In the genomic region with DNA sequence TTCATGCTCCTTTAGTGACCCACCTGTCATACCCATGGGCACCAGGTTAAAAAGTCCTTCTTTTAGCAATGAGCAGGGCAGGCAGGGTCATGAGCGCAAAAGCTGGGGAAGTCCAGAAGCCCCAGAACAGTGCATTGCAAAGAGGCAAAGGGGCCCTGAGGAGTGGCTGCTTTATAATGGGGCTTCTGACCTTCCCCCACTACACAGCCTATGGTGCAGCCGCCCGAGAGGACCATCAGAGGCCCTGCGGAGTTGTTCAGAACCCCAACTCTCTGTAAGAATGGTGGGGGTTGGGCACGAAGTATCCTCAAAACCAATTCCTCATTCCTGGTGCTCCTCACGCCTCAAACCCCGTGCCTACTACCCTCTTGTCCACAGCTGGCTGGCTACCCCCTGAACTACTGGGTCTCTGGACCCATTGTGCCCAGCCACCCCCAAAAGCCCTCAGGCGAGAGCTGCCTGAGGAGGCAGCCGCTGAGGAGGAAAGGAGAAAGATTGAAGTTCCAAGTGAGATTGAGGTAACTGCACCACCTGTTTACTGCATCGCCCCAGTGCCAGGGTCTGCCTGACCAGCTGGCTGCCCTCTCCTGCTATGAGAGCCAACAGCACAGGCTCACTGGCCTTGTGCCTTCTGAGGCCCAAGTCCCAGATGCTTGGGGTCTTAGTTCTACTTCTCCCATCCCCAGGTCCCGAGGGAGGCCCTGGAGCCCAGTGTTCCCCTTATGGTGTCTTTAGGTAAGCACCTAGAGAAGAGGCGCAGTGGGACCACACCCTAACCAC, we compare ENCODE assay signal across 2 cellular contexts.
TF ChIP-seq lines count a peak whose summit lies in the region.

No MANE protein-coding gene starts in this region.

TF ChIP-seq in SK-N-SH, 30 proteins besides CTCF, POLR2A, EP300 and RAD21 (continued from another document):
- TF ChIP-seq, protein P1, sequence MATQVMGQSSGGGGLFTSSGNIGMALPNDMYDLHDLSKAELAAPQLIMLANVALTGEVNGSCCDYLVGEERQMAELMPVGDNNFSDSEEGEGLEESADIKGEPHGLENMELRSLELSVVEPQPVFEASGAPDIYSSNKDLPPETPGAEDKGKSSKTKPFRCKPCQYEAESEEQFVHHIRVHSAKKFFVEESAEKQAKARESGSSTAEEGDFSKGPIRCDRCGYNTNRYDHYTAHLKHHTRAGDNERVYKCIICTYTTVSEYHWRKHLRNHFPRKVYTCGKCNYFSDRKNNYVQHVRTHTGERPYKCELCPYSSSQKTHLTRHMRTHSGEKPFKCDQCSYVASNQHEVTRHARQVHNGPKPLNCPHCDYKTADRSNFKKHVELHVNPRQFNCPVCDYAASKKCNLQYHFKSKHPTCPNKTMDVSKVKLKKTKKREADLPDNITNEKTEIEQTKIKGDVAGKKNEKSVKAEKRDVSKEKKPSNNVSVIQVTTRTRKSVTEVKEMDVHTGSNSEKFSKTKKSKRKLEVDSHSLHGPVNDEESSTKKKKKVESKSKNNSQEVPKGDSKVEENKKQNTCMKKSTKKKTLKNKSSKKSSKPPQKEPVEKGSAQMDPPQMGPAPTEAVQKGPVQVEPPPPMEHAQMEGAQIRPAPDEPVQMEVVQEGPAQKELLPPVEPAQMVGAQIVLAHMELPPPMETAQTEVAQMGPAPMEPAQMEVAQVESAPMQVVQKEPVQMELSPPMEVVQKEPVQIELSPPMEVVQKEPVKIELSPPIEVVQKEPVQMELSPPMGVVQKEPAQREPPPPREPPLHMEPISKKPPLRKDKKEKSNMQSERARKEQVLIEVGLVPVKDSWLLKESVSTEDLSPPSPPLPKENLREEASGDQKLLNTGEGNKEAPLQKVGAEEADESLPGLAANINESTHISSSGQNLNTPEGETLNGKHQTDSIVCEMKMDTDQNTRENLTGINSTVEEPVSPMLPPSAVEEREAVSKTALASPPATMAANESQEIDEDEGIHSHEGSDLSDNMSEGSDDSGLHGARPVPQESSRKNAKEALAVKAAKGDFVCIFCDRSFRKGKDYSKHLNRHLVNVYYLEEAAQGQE (IDR thresholded peaks at IDR 0.05; ENCODE audit: low read depth, low read length), result no peak
- TF ChIP-seq POLR2AphosphoS5 (IDR thresholded peaks at IDR 0.05; ENCODE audit: low read depth, low read length), result 0 out of 2 replicates have a peak, but pooled peaks have one; percentile 6

TF ChIP-seq in SK-N-SH treated with all-trans-retinoic acid at 6 μM for 48 hours, 23 proteins besides CTCF, POLR2A, EP300 and RAD21 (continued from another document):
- no peak for TF ChIP-seq TSHZ2 (CRISPR knock-in tag; IDR thresholded peaks at IDR 0.05)
